1 cellular context compared by ENCODE assay signal in genomic region chr22:19122143-19122751, GRCh38.
TF ChIP-seq lines count a peak whose summit lies in the region.

A gene with protein sequence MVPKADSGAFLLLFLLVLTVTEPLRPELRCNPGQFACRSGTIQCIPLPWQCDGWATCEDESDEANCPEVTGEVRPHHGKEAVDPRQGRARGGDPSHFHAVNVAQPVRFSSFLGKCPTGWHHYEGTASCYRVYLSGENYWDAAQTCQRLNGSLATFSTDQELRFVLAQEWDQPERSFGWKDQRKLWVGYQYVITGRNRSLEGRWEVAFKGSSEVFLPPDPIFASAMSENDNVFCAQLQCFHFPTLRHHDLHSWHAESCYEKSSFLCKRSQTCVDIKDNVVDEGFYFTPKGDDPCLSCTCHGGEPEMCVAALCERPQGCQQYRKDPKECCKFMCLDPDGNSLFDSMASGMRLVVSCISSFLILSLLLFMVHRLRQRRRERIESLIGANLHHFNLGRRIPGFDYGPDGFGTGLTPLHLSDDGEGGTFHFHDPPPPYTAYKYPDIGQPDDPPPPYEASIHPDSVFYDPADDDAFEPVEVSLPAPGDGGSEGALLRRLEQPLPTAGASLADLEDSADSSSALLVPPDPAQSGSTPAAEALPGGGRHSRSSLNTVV (minus strand): TSS chr22:19122412. CDS start chr22:19122206, 206 bp downstream.

TF ChIP-seq in K562, 482 proteins besides CTCF, POLR2A, EP300 and RAD21 (continued from another document):
- TF ChIP-seq GMEB1 (CRISPR knock-in tag; IDR thresholded peaks at IDR 0.05) = peak; percentile 90
- TF ChIP-seq ZNF75A (CRISPR knock-in tag; IDR thresholded peaks at IDR 0.05) = no peak
- TF ChIP-seq E2F6 (IDR thresholded peaks at IDR 0.05; ENCODE audit: borderline replicate concordance in 1 of 2, extremely low read depth in 1 of 2, insufficient read depth in 1 of 2, insufficient read length in 1 of 2, low read depth in 1 of 2, low read length in 1 of 2, poor library complexity in 1 of 2, severe bottlenecking in 1 of 2) = peak; percentile 84 to 89
- TF ChIP-seq, protein P1, sequence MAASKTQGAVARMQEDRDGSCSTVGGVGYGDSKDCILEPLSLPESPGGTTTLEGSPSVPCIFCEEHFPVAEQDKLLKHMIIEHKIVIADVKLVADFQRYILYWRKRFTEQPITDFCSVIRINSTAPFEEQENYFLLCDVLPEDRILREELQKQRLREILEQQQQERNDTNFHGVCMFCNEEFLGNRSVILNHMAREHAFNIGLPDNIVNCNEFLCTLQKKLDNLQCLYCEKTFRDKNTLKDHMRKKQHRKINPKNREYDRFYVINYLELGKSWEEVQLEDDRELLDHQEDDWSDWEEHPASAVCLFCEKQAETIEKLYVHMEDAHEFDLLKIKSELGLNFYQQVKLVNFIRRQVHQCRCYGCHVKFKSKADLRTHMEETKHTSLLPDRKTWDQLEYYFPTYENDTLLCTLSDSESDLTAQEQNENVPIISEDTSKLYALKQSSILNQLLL (CRISPR knock-in tag; IDR thresholded peaks at IDR 0.05; ENCODE audit: borderline replicate concordance) = no peak
- 0 out of 2 replicates have a peak, but pooled peaks have one; percentile 20 for TF ChIP-seq ZNF316 (IDR thresholded peaks at IDR 0.05)
